In the genomic region with DNA sequence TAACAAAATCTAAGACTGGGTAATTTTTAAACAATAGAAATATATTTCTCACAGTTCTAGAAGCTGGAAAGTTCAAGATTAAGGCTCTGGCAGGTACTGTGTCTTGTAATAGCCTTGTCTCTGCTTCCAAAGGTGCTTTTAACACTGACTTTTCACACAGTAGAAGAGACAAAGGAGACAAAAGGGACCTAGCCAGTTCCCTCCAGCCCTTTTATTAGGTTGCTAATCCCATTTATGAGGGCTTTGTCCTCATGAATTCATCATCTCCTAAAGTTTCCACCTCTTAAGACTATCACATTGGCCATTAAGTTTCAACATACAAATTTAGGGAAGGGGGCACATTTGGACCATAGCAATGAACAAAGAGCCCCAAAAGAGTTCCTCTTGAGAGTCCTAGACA, we compare ENCODE assay signal across 4 cellular contexts. TPM values are rescaled to one million over a fixed set of nuclear protein-coding genes. Genes with fewer than 3 reads are reported as not detected.
"Had no signal": no experiment of that assay in that cellular context is flagged by ENCODE, and none has a peak within 500 bp of the region (broad histone marks: within the 10 kb centered on the region; RNA-seq: fewer than 3 reads in every experiment).

No MANE protein-coding gene starts in this region.

- ATAC-seq: GM12878 had no signal

- DNase-seq: GDM1, GF-D8 had no signal

- H3K4me3 ChIP-seq: GM12878 had no signal

RNA-seq across cellular contexts. Expression of a gene that starts 40.7 kb away (rescaled TPM):
- total RNA-seq: G401, GM12878 had no signal
- polyA plus RNA-seq: GM12878 had no signal
